Comparison of ENCODE assay signal across 8 cellular contexts in the genomic region with DNA sequence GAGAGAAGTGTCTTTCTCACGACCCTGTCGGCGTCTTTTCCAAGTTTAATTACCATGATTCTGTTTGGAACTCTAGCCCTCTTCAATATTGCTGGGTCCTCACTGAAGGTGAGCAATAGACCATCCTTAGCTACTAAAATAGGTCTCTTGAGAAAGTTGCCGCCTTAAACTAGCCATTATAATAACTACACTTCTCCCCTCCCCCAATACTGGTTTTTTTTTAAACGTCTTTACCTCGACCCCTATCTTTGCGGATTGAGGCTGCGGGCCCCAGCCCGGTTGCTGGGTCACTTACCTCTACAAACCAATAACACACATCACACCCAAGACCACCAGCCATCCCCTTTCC. TPM values are rescaled to one million over a fixed set of nuclear protein-coding genes. Genes with fewer than 3 reads are reported as not detected.
DNase-seq lines count a peak whose midpoint lies in the region; FAIRE-seq and TF ChIP-seq lines count a peak whose summit lies in the region.

No MANE protein-coding gene starts in this region.

- no peak for DNase-seq in AG10803 (ENCODE audit: low read depth)
- no peak for DNase-seq in LNCaP clone FGC (ENCODE audit: low read depth)
- DNase-seq in endodermal cell = no peak
- DNase-seq in RCC 7860 (ENCODE audit: low spot score) = no peak
- no peak for DNase-seq in posterior cingulate gyrus
- DNase-seq in activated CD4-positive, CD25-positive, alpha-beta regulatory T cell (lab: John Stamatoyannopoulos, UW) = no peak
- DNase-seq in OCI-M2 (lab: John Stamatoyannopoulos, UW; ENCODE audit: unreplicated experiment) = no peak

- H3K9ac ChIP-seq in endodermal cell (ENCODE audit: extremely low read depth, low read length, poor library complexity, severe bottlenecking) = peak overlapping the region; percentile 94
- H3K9ac ChIP-seq in neural cell (ENCODE audit: low read length) = peak overlapping the region; percentile 96

- H3K27me3 ChIP-seq in endodermal cell (ENCODE audit: control insufficient read depth, insufficient read depth, low read length, poor library complexity, severe bottlenecking) (no peaks in the 10 kb centered on the region), neural cell (ENCODE audit: insufficient read depth, low read depth, low read length) (no peaks in the 10 kb centered on the region)

- H3K36me3 Mint-ChIP-seq in endodermal cell (ENCODE audit: low read depth) = peaks cover 34% of the 10 kb centered on the region

- intact Hi-C loops in posterior cingulate gyrus (cut with DNase I) = loop anchor here (2.0 kb wide), 1 partner anchor 50 kb away; the partner anchor contains the start of gene MCL1

- peaks cover 60% of the 10 kb centered on the region for H3K4me1 Mint-ChIP-seq in endodermal cell

- H4K20me1 ChIP-seq in neural cell (ENCODE audit: insufficient read depth) = no peaks in the 10 kb centered on the region

- H3K27ac ChIP-seq in endodermal cell (ENCODE audit: low read depth, low read length) (no peak overlapping the region), neural cell (ENCODE audit: low read length) (peak overlapping the region; percentile 98)

- H3K4me3 ChIP-seq in AG10803 (ENCODE audit: low read length) (peak overlapping the region; percentile 88), LNCaP clone FGC (ENCODE audit: low read depth, low read length) (peak overlapping the region; percentile 87), endodermal cell (ENCODE audit: low read length) (peak overlapping the region; percentile 99), neural cell (ENCODE audit: low read length) (peak overlapping the region; percentile 74)

- H3K36me3 ChIP-seq in endodermal cell (ENCODE audit: control insufficient read depth, insufficient read depth, low read length) (peaks cover 37% of the 10 kb centered on the region), neural cell (ENCODE audit: insufficient read depth, low read length) (no peaks in the 10 kb centered on the region)

- no peaks in the 10 kb centered on the region for H3F3A ChIP-seq in neural cell (ENCODE audit: insufficient read depth, low read length, poor library complexity, severe bottlenecking)

- H3K79me2 ChIP-seq in neural cell (replicated peaks; ENCODE audit: insufficient read depth, low read length) = peaks cover 34% of the 10 kb centered on the region

- H3K27me3 Mint-ChIP-seq in endodermal cell (ENCODE audit: insufficient read depth) = no peaks in the 10 kb centered on the region

- H3K4me3 Mint-ChIP-seq in endodermal cell = no peak overlapping the region

- no peak for TF ChIP-seq EP300 in neural cell (conservative IDR thresholded peaks at IDR 0.05; ENCODE audit: poor library complexity, severe bottlenecking)

- H2AFZ ChIP-seq in neural cell (ENCODE audit: low read depth, low read length) = peak overlapping the region; percentile 6

- peak overlapping the region; percentile 93 for H3K4me2 ChIP-seq in neural cell (ENCODE audit: low read length)

- 0 to 1% methylated on average over 9 of the region's 9 CpGs for WGBS in endodermal cell (ENCODE audit: insufficient coverage in 1 of 2, insufficient read length in 1 of 2), 2 experiments

- TF ChIP-seq CTCF in AG10803 (conservative IDR thresholded peaks at IDR 0.05; ENCODE audit: low read length) = no peak
- TF ChIP-seq CTCF in LNCaP clone FGC (IDR thresholded peaks at IDR 0.05; ENCODE audit: control insufficient read depth, extremely low read depth, insufficient read depth) = no peak
- TF ChIP-seq CTCF in endodermal cell (conservative IDR thresholded peaks at IDR 0.05) = no peak
- no peak for TF ChIP-seq CTCF in neural cell (IDR thresholded peaks at IDR 0.05; ENCODE audit: poor library complexity, severe bottlenecking)

- no peak overlapping the region for H3K27ac Mint-ChIP-seq in endodermal cell

- no peaks in the 10 kb centered on the region for H3K9me3 Mint-ChIP-seq in endodermal cell

- H3K9me2 ChIP-seq in neural cell (ENCODE audit: insufficient read depth, low read length) = no peaks in the 10 kb centered on the region

- H3K4me1 ChIP-seq in endodermal cell (ENCODE audit: control insufficient read depth, insufficient read depth, low read length) = peaks cover 16% of the 10 kb centered on the region

- no peak for FAIRE-seq in RCC 7860 (lab: Jason Lieb, UNC)

- no peaks in the 10 kb centered on the region for H3K9me3 ChIP-seq in endodermal cell (ENCODE audit: control insufficient read depth, low read length)
- no peaks in the 10 kb centered on the region for H3K9me3 ChIP-seq in neural cell (ENCODE audit: low read length)

- TF ChIP-seq RAD21 in neural cell (conservative IDR thresholded peaks at IDR 0.05) = no peak

TF ChIP-seq in neural cell, 6 proteins besides CTCF, POLR2A, EP300 and RAD21:
- TF ChIP-seq REST (IDR thresholded peaks at IDR 0.05; ENCODE audit: borderline replicate concordance) = no peak
- TF ChIP-seq MXI1 (conservative IDR thresholded peaks at IDR 0.05; ENCODE audit: poor library complexity, severe bottlenecking) = peak; percentile 60
- TF ChIP-seq EZH2 (IDR thresholded peaks at IDR 0.05; ENCODE audit: borderline replicate concordance, insufficient read depth, low read length, poor library complexity, severe bottlenecking) = no peak
- TF ChIP-seq SMC3 (conservative IDR thresholded peaks at IDR 0.05; ENCODE audit: poor library complexity) = no peak
- TF ChIP-seq TAF1 (IDR thresholded peaks at IDR 0.05; ENCODE audit: low read depth) = no peak
- no peak for TF ChIP-seq POLR2AphosphoS5 (IDR thresholded peaks at IDR 0.05)

RNA-seq across cellular contexts. Expression of gene ENSA, which starts 0.7 kb away (rescaled TPM):
- 100 to 1,000 TPM; 266 to 364 TPM for total RNA-seq in endodermal cell
- polyA plus RNA-seq in endodermal cell (2013, experiment 1 of 2) = 140 TPM
- 146 TPM for polyA plus RNA-seq in endodermal cell (2013, experiment 2 of 2)
- polyA plus RNA-seq in neural cell = 230 and 341 TPM in 2 replicates
- 181 and 184 TPM in 2 replicates for polyA minus RNA-seq in neural cell

RNA-seq across cellular contexts. Expression of gene MCL1, which starts 49.3 kb away (rescaled TPM):
- total RNA-seq in endodermal cell = 100 to 1,000 TPM; 133 to 173 TPM
- 132 TPM for polyA plus RNA-seq in endodermal cell (2013, experiment 1 of 2)
- 134 TPM for polyA plus RNA-seq in endodermal cell (2013, experiment 2 of 2)
- 151 and 171 TPM in 2 replicates for polyA plus RNA-seq in neural cell
- 246 and 252 TPM in 2 replicates for polyA minus RNA-seq in neural cell
